ENCODE assay signal across 24 cellular contexts in genomic region chr17:17124341-17124740, GRCh38.
DNase-seq lines count a peak whose midpoint lies in the region; TF ChIP-seq lines count a peak whose summit lies in the region.
"Had no signal": no experiment of that assay in that cellular context is flagged by ENCODE, and none has a peak within 500 bp of the region (broad histone marks: within the 10 kb centered on the region; RNA-seq: fewer than 3 reads in every experiment).

No MANE protein-coding gene starts in this region.

- peak overlapping the region; percentile 6 for H3K4ac ChIP-seq in trophoblast cell (ENCODE audit: low read depth, low read length)

- H3K4me1 ChIP-seq in trophoblast cell (ENCODE audit: control insufficient read depth in 1 of 2, insufficient read depth in 2 of 2, low read length in 2 of 2): peaks cover 0 to 6% of the 10 kb centered on the region in 2 experiments
- H3K4me1 ChIP-seq in esophagus squamous epithelium: peaks cover 13 to 86% (median 21%) of the 10 kb centered on the region in 3 donors
- H3K4me1 ChIP-seq: BE2C had no signal

- no peak overlapping the region for H2BK5ac ChIP-seq in trophoblast cell (ENCODE audit: low read depth, low read length, poor library complexity)

- no peak overlapping the region for H2BK12ac ChIP-seq in trophoblast cell (ENCODE audit: low read length)

- DNase-seq in activated naive CD8-positive, alpha-beta T cell treated with anti-CD3 and anti-CD28 coated beads for 36 hours: no peak
- DNase-seq in RWPE1 (ENCODE audit: low spot score) (no peak), chondrocyte (ENCODE audit: low spot score) (peak; percentile 10), trophoblast cell (no peak), middle frontal gyrus (ENCODE audit: extremely low spot score, low spot score) (no peak), esophagus squamous epithelium (lab: John Stamatoyannopoulos, UW) (no peak), NCI-H187 treated with DMSO at 0.1 percent for 48 hours (lab: John Stamatoyannopoulos, UW) (no peak)
- DNase-seq: activated B cell treated with CpG ODN at 0.5 μM for 24 hours; activated T-cell treated with anti-CD3 and anti-CD28 coated beads, Interleukin-2, amount 50 U/mL, for 1 hour; amygdala; BE2C; gastrocnemius medialis; MM.1S; NCI-H1417; NCI-H2081; NCI-H226; Peyer's patch; tibial artery had no signal

- no peaks in the 10 kb centered on the region for H3K9me3 ChIP-seq in trophoblast cell (ENCODE audit: insufficient read depth, low read depth, low read length)
- H3K9me3 ChIP-seq in esophagus squamous epithelium: no peaks in the 10 kb centered on the region
- H3K9me3 ChIP-seq: BE2C, breast epithelium, gastrocnemius medialis, Peyer's patch, SJSA1, tibial artery had no signal

- H3K27ac ChIP-seq in RWPE1 (peak overlapping the region; percentile 43; the same call in 1 of the 2 replicates), trophoblast cell (ENCODE audit: low read depth, low read length) (no peak overlapping the region), esophagus squamous epithelium (no peak overlapping the region)
- H3K27ac ChIP-seq: breast epithelium, hepatocyte, KMS-11, Peyer's patch, SJSA1 had no signal

- peak overlapping the region; percentile 45 for H3K4me3 Mint-ChIP-seq in activated naive CD8-positive, alpha-beta T cell
- no peak overlapping the region for H3K4me3 Mint-ChIP-seq in activated naive CD8-positive, alpha-beta T cell treated with anti-CD3 and anti-CD28 coated beads for 36 hours
- no peak overlapping the region for H3K4me3 Mint-ChIP-seq in chondrocyte (ENCODE audit: unreplicated experiment)
- H3K4me3 Mint-ChIP-seq: activated B cell treated with CpG ODN at 0.5 μM for 24 hours; dendritic cell treated with granulocyte-macrophage colony-stimulating factor and Interleukin-4, amounts not matched to agents 40 ng/mL and 50 ng/mL, for 4 days had no signal

- no peak for TF ChIP-seq CTCF in RWPE1 (conservative IDR thresholded peaks at IDR 0.05; ENCODE audit: low read depth)
- no peak for TF ChIP-seq CTCF in chondrocyte (IDR thresholded peaks at IDR 0.05)
- TF ChIP-seq CTCF in esophagus squamous epithelium (IDR thresholded peaks at IDR 0.05): no peak

- H3K4me3 ChIP-seq in trophoblast cell (ENCODE audit: low read depth, low read length): no peak overlapping the region
- no peak overlapping the region for H3K4me3 ChIP-seq in esophagus squamous epithelium
- H3K4me3 ChIP-seq: breast epithelium, gastrocnemius medialis, hepatocyte, Peyer's patch, SJSA1, tibial artery had no signal

- no peaks in the 10 kb centered on the region for H3K79me1 ChIP-seq in trophoblast cell (ENCODE audit: low read length)

- no peak overlapping the region for H3K14ac ChIP-seq in trophoblast cell (ENCODE audit: low read length)

- H4K8ac ChIP-seq in trophoblast cell (ENCODE audit: low read depth, low read length): no peak overlapping the region

- H3K36me3 Mint-ChIP-seq in activated naive CD8-positive, alpha-beta T cell: no peaks in the 10 kb centered on the region
- no peaks in the 10 kb centered on the region for H3K36me3 Mint-ChIP-seq in activated naive CD8-positive, alpha-beta T cell treated with anti-CD3 and anti-CD28 coated beads for 36 hours
- peaks cover 2% of the 10 kb centered on the region for H3K36me3 Mint-ChIP-seq in chondrocyte (ENCODE audit: low read depth)

- H3K79me2 ChIP-seq in trophoblast cell (ENCODE audit: control insufficient read depth, insufficient read depth, low read length, poor library complexity): peaks cover 1% of the 10 kb centered on the region

- no peaks in the 10 kb centered on the region for H3K27me3 Mint-ChIP-seq in activated naive CD8-positive, alpha-beta T cell
- H3K27me3 Mint-ChIP-seq in activated naive CD8-positive, alpha-beta T cell treated with anti-CD3 and anti-CD28 coated beads for 36 hours: no peaks in the 10 kb centered on the region
- H3K27me3 Mint-ChIP-seq in chondrocyte (ENCODE audit: low read depth): no peaks in the 10 kb centered on the region
- H3K27me3 Mint-ChIP-seq: activated B cell treated with CpG ODN at 0.5 μM for 24 hours; dendritic cell treated with granulocyte-macrophage colony-stimulating factor and Interleukin-4, amounts not matched to agents 40 ng/mL and 50 ng/mL, for 4 days had no signal

- POLR2A ChIA-PET in RWPE1 (lab: Yijun Ruan, JAX; ENCODE audit: low non-redundant PET): no interaction called here

- H2AFZ ChIP-seq in trophoblast cell (ENCODE audit: insufficient read depth, low read length, poor library complexity): no peak overlapping the region
- H2AFZ ChIP-seq: hepatocyte had no signal

- H3K23ac ChIP-seq in trophoblast cell (ENCODE audit: low read length): no peak overlapping the region

- intact Hi-C loops in esophagus squamous epithelium (cut with DNase I): no loop called here

- H4K12ac ChIP-seq in trophoblast cell (ENCODE audit: low read depth, low read length): no peak overlapping the region

- TF ChIP-seq POLR2A in esophagus squamous epithelium (IDR thresholded peaks at IDR 0.05): no peak

- no peaks in the 10 kb centered on the region for H3K9me3 Mint-ChIP-seq in activated naive CD8-positive, alpha-beta T cell (ENCODE audit: low read depth)
- no peaks in the 10 kb centered on the region for H3K9me3 Mint-ChIP-seq in activated naive CD8-positive, alpha-beta T cell treated with anti-CD3 and anti-CD28 coated beads for 36 hours
- H3K9me3 Mint-ChIP-seq in chondrocyte (ENCODE audit: low read depth): no peaks in the 10 kb centered on the region
- H3K9me3 Mint-ChIP-seq: activated B cell treated with CpG ODN at 0.5 μM for 24 hours; dendritic cell treated with granulocyte-macrophage colony-stimulating factor and Interleukin-4, amounts not matched to agents 40 ng/mL and 50 ng/mL, for 4 days had no signal

- peak overlapping the region; percentile 8 for H3K27ac Mint-ChIP-seq in activated naive CD8-positive, alpha-beta T cell
- no peak overlapping the region for H3K27ac Mint-ChIP-seq in activated naive CD8-positive, alpha-beta T cell treated with anti-CD3 and anti-CD28 coated beads for 36 hours
- no peak overlapping the region for H3K27ac Mint-ChIP-seq in chondrocyte (ENCODE audit: unreplicated experiment)
- H3K27ac Mint-ChIP-seq: activated B cell treated with CpG ODN at 0.5 μM for 24 hours; dendritic cell treated with granulocyte-macrophage colony-stimulating factor and Interleukin-4, amounts not matched to agents 40 ng/mL and 50 ng/mL, for 4 days had no signal

- H3K27me3 ChIP-seq in trophoblast cell (ENCODE audit: insufficient read depth, low read length) (no peaks in the 10 kb centered on the region), esophagus squamous epithelium (no peaks in the 10 kb centered on the region)
- H3K27me3 ChIP-seq: BE2C, breast epithelium, gastrocnemius medialis, hepatocyte, Peyer's patch, SJSA1, tibial artery had no signal

- WGBS in trophoblast cell (ENCODE audit: extremely low coverage, insufficient coverage, insufficient read length): no CpG with 5 or more reads among the region's 3 CpGs
- 89 to 100% methylated on average over 2 to 3 of the region's 3 CpGs for WGBS in esophagus squamous epithelium, 2 donors

- no peak overlapping the region for H3K4me2 ChIP-seq in trophoblast cell (ENCODE audit: low read length)
- H3K4me2 ChIP-seq: hepatocyte, KMS-11 had no signal

- peaks cover 25 to 34% of the 10 kb centered on the region in 2 experiments for H3K36me3 ChIP-seq in trophoblast cell (ENCODE audit: control insufficient read depth in 1 of 2, insufficient read depth in 2 of 2, low read length in 2 of 2)
- peaks cover 0 to 33% (median 0%) of the 10 kb centered on the region in 3 donors for H3K36me3 ChIP-seq in esophagus squamous epithelium
- H3K36me3 ChIP-seq: breast epithelium, gastrocnemius medialis had no signal

- no peak overlapping the region for H3K18ac ChIP-seq in trophoblast cell (ENCODE audit: low read length)

- CTCF ChIA-PET in RWPE1 (lab: Yijun Ruan, JAX): no interaction called here

- H3K4me1 Mint-ChIP-seq in activated naive CD8-positive, alpha-beta T cell (ENCODE audit: low read depth): peaks cover 68% of the 10 kb centered on the region
- H3K4me1 Mint-ChIP-seq in activated naive CD8-positive, alpha-beta T cell treated with anti-CD3 and anti-CD28 coated beads for 36 hours: peaks cover 53% of the 10 kb centered on the region
- peaks cover 60% of the 10 kb centered on the region for H3K4me1 Mint-ChIP-seq in chondrocyte (ENCODE audit: low read depth)

- H2BK120ac ChIP-seq in trophoblast cell (ENCODE audit: insufficient read depth, low read length, poor library complexity): no peak overlapping the region

- H4K91ac ChIP-seq in trophoblast cell (ENCODE audit: low read depth, low read length): no peak overlapping the region

- H2AK5ac ChIP-seq in trophoblast cell (ENCODE audit: low read length): no peak overlapping the region

- H3K9ac ChIP-seq in trophoblast cell (ENCODE audit: low read length): no peak overlapping the region
- H3K9ac ChIP-seq: KMS-11 had no signal
